1 cellular context compared by ENCODE assay signal in the genomic region with DNA sequence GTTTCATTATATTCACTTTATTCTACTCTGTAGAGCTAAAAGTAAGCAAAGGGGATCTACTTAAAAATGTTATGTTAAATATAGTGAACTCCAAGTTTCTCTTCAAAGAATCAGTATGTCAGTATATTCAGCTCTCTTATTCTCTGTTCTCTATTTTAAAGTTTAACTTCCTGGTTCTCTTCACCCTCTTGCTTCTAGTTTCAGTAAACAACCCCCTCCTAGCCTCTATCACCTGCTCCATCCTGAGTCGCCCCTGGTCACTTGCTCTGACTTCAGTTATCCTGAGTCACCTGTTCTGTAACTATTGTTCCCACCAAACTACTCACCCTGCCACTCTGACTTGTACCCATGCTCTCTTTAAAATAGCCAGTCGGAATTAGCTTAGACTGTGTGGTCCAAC.
TF ChIP-seq lines count a peak whose summit lies in the region.

No MANE protein-coding gene starts in this region.

TF ChIP-seq in SK-N-SH, 30 proteins besides CTCF, POLR2A, EP300 and RAD21 (continued from another document):
- TF ChIP-seq RXRA (IDR thresholded peaks at IDR 0.05; ENCODE audit: borderline replicate concordance, low read depth), result no peak
- TF ChIP-seq, protein P1, sequence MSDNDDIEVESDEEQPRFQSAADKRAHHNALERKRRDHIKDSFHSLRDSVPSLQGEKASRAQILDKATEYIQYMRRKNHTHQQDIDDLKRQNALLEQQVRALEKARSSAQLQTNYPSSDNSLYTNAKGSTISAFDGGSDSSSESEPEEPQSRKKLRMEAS (IDR thresholded peaks at IDR 0.05; ENCODE audit: low read depth), result no peak
- no peak for TF ChIP-seq EZH2phosphoT487 (IDR thresholded peaks at IDR 0.05; ENCODE audit: borderline replicate concordance, low read depth)
- no peak for TF ChIP-seq PBX3 (IDR thresholded peaks at IDR 0.05)
